Comparison of ENCODE assay signal across 22 cellular contexts in genomic region chr2:18404141-18404540, GRCh38.
"Had no signal": no experiment of that assay in that cellular context is flagged by ENCODE, and none has a peak within 500 bp of the region (broad histone marks: within the 10 kb centered on the region; RNA-seq: fewer than 3 reads in every experiment).

No MANE protein-coding gene starts in this region.

- H3K27ac ChIP-seq: brain microvascular endothelial cell, Peyer's patch, RWPE1, SJCRH30 had no signal

- ATAC-seq: activated CD4-positive, CD25-positive, alpha-beta regulatory T cell treated with anti-CD3 and anti-CD28 coated beads, Interleukin-2, amount 50 U/mL, for 24 hours; activated naive CD4-positive, alpha-beta T cell treated with anti-CD3 and anti-CD28 coated beads, Interleukin-2, amount 50 U/mL, for 72 hours; activated naive CD8-positive, alpha-beta T cell treated with anti-CD3 and anti-CD28 coated beads, Interleukin-2, amount 50 U/mL, for 24 hours; activated T-cell treated with anti-CD3 and anti-CD28 coated beads, Interleukin-2, amount 50 U/mL, for 4 hours had no signal

- H3K4me1 ChIP-seq: Peyer's patch, SJCRH30 had no signal

- H3K4me3 Mint-ChIP-seq: activated naive CD8-positive, alpha-beta T cell treated with anti-CD3 and anti-CD28 coated beads, Interleukin-2, amount 50 U/mL, for 24 hours; activated T-cell treated with anti-CD3 and anti-CD28 coated beads, Interleukin-2, amount 50 U/mL, for 4 hours; T-helper 1 cell treated with Interleukin-12 subunit alpha and Interleukin-12 subunit beta and Interleukin-4 antibody, amounts not matched to agents 30 μg/mL and 1 μg/mL, for 36 hours had no signal

- H3K27ac Mint-ChIP-seq: activated naive CD4-positive, alpha-beta T cell treated with anti-CD3 and anti-CD28 coated beads, Interleukin-2, amount 50 U/mL, for 72 hours; activated naive CD8-positive, alpha-beta T cell treated with anti-CD3 and anti-CD28 coated beads, Interleukin-2, amount 50 U/mL, for 24 hours; T-helper 1 cell treated with Interleukin-12 subunit alpha and Interleukin-12 subunit beta and Interleukin-4 antibody, amounts not matched to agents 30 μg/mL and 1 μg/mL, for 36 hours had no signal

- H3K9me3 Mint-ChIP-seq: activated naive CD4-positive, alpha-beta T cell treated with anti-CD3 and anti-CD28 coated beads, Interleukin-2, amount 50 U/mL, for 72 hours; activated naive CD8-positive, alpha-beta T cell treated with anti-CD3 and anti-CD28 coated beads, Interleukin-2, amount 50 U/mL, for 24 hours; activated T-cell treated with anti-CD3 and anti-CD28 coated beads, Interleukin-2, amount 50 U/mL, for 4 hours; T-helper 1 cell treated with Interleukin-12 subunit alpha and Interleukin-12 subunit beta and Interleukin-4 antibody, amounts not matched to agents 30 μg/mL and 1 μg/mL, for 36 hours had no signal

- H3K27me3 ChIP-seq: brain microvascular endothelial cell, Peyer's patch, SJCRH30 had no signal

- H3K4me3 ChIP-seq: Peyer's patch, SJCRH30 had no signal

- H3K36me3 Mint-ChIP-seq: activated naive CD4-positive, alpha-beta T cell treated with anti-CD3 and anti-CD28 coated beads, Interleukin-2, amount 50 U/mL, for 72 hours had no signal

- DNase-seq: activated CD4-positive, alpha-beta T cell treated with anti-CD3 and anti-CD28 coated beads for 48 hours; activated CD4-positive, alpha-beta T cell treated with anti-CD3 and anti-CD28 coated beads, Interleukin-2, amount 50 U/mL, for 48 hours; activated CD8-positive, alpha-beta memory T cell treated with anti-CD3 and anti-CD28 coated beads for 24 hours; activated effector memory CD4-positive, alpha-beta T cell treated with anti-CD3 and anti-CD28 coated beads, Interleukin-2, amount 50 U/mL, for 16 hours; activated naive CD4-positive, alpha-beta T cell treated with Interleukin-2 at 50 U/mL for 16 hours; activated naive CD8-positive, alpha-beta T cell treated with anti-CD3 and anti-CD28 coated beads, Interleukin-2, amount 50 U/mL, for 24 hours; activated T-cell treated with anti-CD3 and anti-CD28 coated beads, Interleukin-2, amount 50 U/mL, for 4 hours; amygdala; brain microvascular endothelial cell; cerebellar nuclear complex; MM.1S; NCI-H1436 treated with DMSO at 0.1 percent for 48 hours; NCI-H187; NCI-H2081; NCI-H446; Peyer's patch; Right ventricle myocardium superior had no signal

- H3K36me3 ChIP-seq: brain microvascular endothelial cell, Peyer's patch, SJCRH30 had no signal

- H3K4me1 Mint-ChIP-seq: activated naive CD8-positive, alpha-beta T cell treated with anti-CD3 and anti-CD28 coated beads, Interleukin-2, amount 50 U/mL, for 24 hours had no signal

- H3K9me3 ChIP-seq: Peyer's patch had no signal
